ENCODE assay signal across 12 cellular contexts in the genomic region with DNA sequence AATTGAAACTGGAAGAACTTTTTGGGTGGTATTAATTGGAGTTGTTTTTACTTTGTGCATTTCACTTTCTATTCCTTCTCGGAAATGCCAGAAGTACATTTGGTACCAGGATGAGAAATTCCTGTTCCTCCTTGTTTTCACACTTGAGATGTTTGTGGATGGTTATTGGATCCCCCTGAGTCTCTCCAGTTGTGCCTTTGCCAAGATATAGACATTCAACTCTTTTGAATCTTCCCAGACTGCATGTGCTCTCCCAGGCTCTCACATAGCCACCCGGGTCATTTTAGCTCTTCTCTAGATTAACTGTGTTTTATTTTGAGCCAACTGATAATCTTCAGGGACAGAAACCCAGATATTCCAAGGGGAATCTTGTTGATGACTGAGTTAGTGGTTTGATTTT.
DNase-seq lines count a peak whose midpoint lies in the region; ATAC-seq, FAIRE-seq and TF ChIP-seq lines count a peak whose summit lies in the region.
"Had no signal": no experiment of that assay in that cellular context is flagged by ENCODE, and none has a peak within 500 bp of the region (broad histone marks: within the 10 kb centered on the region; RNA-seq: fewer than 3 reads in every experiment).

No MANE protein-coding gene starts in this region.

- H3K56ac ChIP-seq in IMR-90 (ENCODE audit: extremely low read depth, insufficient read depth, low read length) = no peak overlapping the region

- BruUV-seq in IMR-90 (replicated peaks; lab: Mats Ljungman, UMichigan) (no TSS peak), GM12878 (replicated peaks; lab: Mats Ljungman, UMichigan) (no TSS peak)

- H2BK20ac ChIP-seq in IMR-90 (ENCODE audit: low read depth, low read length) = no peak overlapping the region

- no peak overlapping the region for H3K4me2 ChIP-seq in IMR-90 (ENCODE audit: low read depth, low read length)
- peak overlapping the region; percentile 62 for H3K4me2 ChIP-seq in GM12878 (ENCODE audit: control insufficient read depth, insufficient read depth)
- H3K4me2 ChIP-seq: PC-9 had no signal

- TF ChIP-seq RAD21 in IMR-90 (IDR thresholded peaks at IDR 0.05; ENCODE audit: low read length) = no peak
- no peak for TF ChIP-seq RAD21 in GM12878 (IDR thresholded peaks at IDR 0.05; ENCODE audit: insufficient read depth, low read depth, low read length)

- H3K27ac ChIP-seq in IMR-90 (ENCODE audit: insufficient read depth, low read length) (no peak overlapping the region), GM12878 (ENCODE audit: control insufficient read depth, insufficient read depth) (peak overlapping the region; percentile 40), right cardiac atrium (ENCODE audit: low read length) (peak overlapping the region; percentile 75), stomach (peak overlapping the region in 4 of 5 donors; percentile 14 to 66 (median 62)), RWPE1 (no peak overlapping the region), SJCRH30 (no peak overlapping the region)
- H3K27ac ChIP-seq: PC-9 had no signal

- no peak overlapping the region for H4K8ac ChIP-seq in IMR-90 (ENCODE audit: low read depth in 2 of 2, low read length in 2 of 2)

- DNase-seq in IMR-90 (no peak), GM12878 (ENCODE audit: low read depth, low spot score) (no peak), right cardiac atrium (no peak), stomach (no peak), RWPE1 (ENCODE audit: low spot score) (no peak), NCI-H1092 treated with DMSO at 0.1 percent for 48 hours (lab: John Stamatoyannopoulos, UW) (no peak), SJCRH30 (no peak), omental fat pad (ENCODE audit: low spot score) (no peak)
- DNase-seq: activated CD8-positive, alpha-beta memory T cell treated with anti-CD3 and anti-CD28 coated beads, Interleukin-2, amount 50 U/mL, for 4 hours; NCI-H1694; PC-9 had no signal

- peak overlapping the region; percentile 53; the same call in 1 of the 2 replicates for H3K23ac ChIP-seq in IMR-90 (ENCODE audit: low read depth, low read length)

- H3K4me1 ChIP-seq in IMR-90 (ENCODE audit: control insufficient read depth, insufficient read depth, low read length) (peaks cover 14% of the 10 kb centered on the region), GM12878 (ENCODE audit: control insufficient read depth, insufficient read depth, low read length) (peaks cover 37% of the 10 kb centered on the region), right cardiac atrium (ENCODE audit: control insufficient read depth, insufficient read depth, low read length) (peaks cover 32% of the 10 kb centered on the region), stomach (peaks cover 49 to 97% (median 75%) of the 10 kb centered on the region in 4 donors), SJCRH30 (peaks cover 10% of the 10 kb centered on the region)

- POLR2A ChIA-PET in IMR-90 (lab: Charles Lee; ENCODE audit: unreplicated experiment) (interaction anchor here (0.7 kb wide), 1 partner anchor 691 kb away, joined by 3 read pairs; no protein-coding TSS in a partner anchor), GM12878 (lab: Charles Lee) (interaction anchor here (0.5 to 2.6 kb wide), 7 partner anchors 9 to 132 kb away, joined by 3 to 11 read pairs (median 4); a partner anchor contains a TSS), RWPE1 (lab: Yijun Ruan, JAX; ENCODE audit: low non-redundant PET) (interaction anchor here (0.6 kb wide), 1 partner anchor 1236 kb away, joined by 3 read pairs; no protein-coding TSS in a partner anchor)

- H3K9me3 ChIP-seq in IMR-90 (ENCODE audit: control insufficient read depth, insufficient read depth, low read length) = no peaks in the 10 kb centered on the region
- H3K9me3 ChIP-seq in GM12878 (replicated peaks; ENCODE audit: control insufficient read depth, insufficient read depth, low read length) = no peaks in the 10 kb centered on the region
- no peaks in the 10 kb centered on the region for H3K9me3 ChIP-seq in right cardiac atrium (ENCODE audit: control insufficient read depth, low read length)
- H3K9me3 ChIP-seq in stomach = no peaks in the 10 kb centered on the region
- no peaks in the 10 kb centered on the region for H3K9me3 ChIP-seq in SJCRH30 (replicated peaks)
- H3K9me3 ChIP-seq: HAP-1 had no signal

- H2BK5ac ChIP-seq in IMR-90 (ENCODE audit: low read depth, low read length, poor library complexity, severe bottlenecking) = no peak overlapping the region

- peaks cover 33 to 70% of the 10 kb centered on the region in 2 experiments for H3K79me1 ChIP-seq in IMR-90 (ENCODE audit: low read depth in 1 of 2, low read length in 2 of 2)

- peaks cover 28% of the 10 kb centered on the region for H4K20me1 ChIP-seq in IMR-90 (ENCODE audit: insufficient read depth, low read length)
- H4K20me1 ChIP-seq in GM12878 (ENCODE audit: control insufficient read depth, insufficient read depth) = no peaks in the 10 kb centered on the region

- no peak for TF ChIP-seq EP300 in GM12878 (IDR thresholded peaks at IDR 0.05; ENCODE audit: borderline replicate concordance in 1 of 2, control insufficient read depth in 1 of 2, low read depth in 2 of 2, low read length in 2 of 2)
- no peak for TF ChIP-seq EP300 in stomach (IDR thresholded peaks at IDR 0.05)

- H3K36me3 ChIP-seq in IMR-90 (ENCODE audit: control insufficient read depth, insufficient read depth, low read length) (no peaks in the 10 kb centered on the region), GM12878 (ENCODE audit: control insufficient read depth in 2 of 2, insufficient read depth in 2 of 2, low read length in 1 of 2) (peaks cover 2 to 17% of the 10 kb centered on the region in 2 experiments), stomach (peaks cover 0 to 12% (median 6%) of the 10 kb centered on the region in 4 donors), SJCRH30 (no peaks in the 10 kb centered on the region)
- H3K36me3 ChIP-seq: HAP-1 had no signal

- TF ChIP-seq CTCF in IMR-90 (conservative IDR thresholded peaks at IDR 0.05; ENCODE audit: low read depth, low read length) (no peak), GM12878 (IDR thresholded peaks at IDR 0.05 in 2 of 3, conservative IDR thresholded peaks at IDR 0.05 in 1 of 3; ENCODE audit: control insufficient read depth in 2 of 3, extremely low read depth in 1 of 3, insufficient read depth in 1 of 3, low read depth in 3 of 3, low read length in 3 of 3) (no peak), stomach (IDR thresholded peaks at IDR 0.05) (no peak), RWPE1 (conservative IDR thresholded peaks at IDR 0.05; ENCODE audit: low read depth) (no peak), omental fat pad (IDR thresholded peaks at IDR 0.05) (no peak)

- no peak overlapping the region for H4K91ac ChIP-seq in IMR-90 (ENCODE audit: insufficient read depth, low read depth, low read length)

- peaks cover 15% of the 10 kb centered on the region; the same call in 1 of the 2 replicates for H3K9me1 ChIP-seq in IMR-90 (ENCODE audit: insufficient read depth, low read length)

- WGBS in IMR-90 (ENCODE audit: extremely low coverage in 2 of 2, insufficient read length in 1 of 2), 2 experiments = no CpG with 5 or more reads among the region's 2 CpGs
- WGBS in GM12878 (ENCODE audit: insufficient coverage, insufficient replicate concordance, low lambda C conversion rate, missing lambda C conversion rate) = 38% methylated on average over 2 of the region's 2 CpGs
- WGBS in right cardiac atrium = 20% methylated on average over 2 of the region's 2 CpGs
- WGBS in stomach, 5 donors = 44 to 70% (median 57%) methylated on average over 2 of the region's 2 CpGs

- H2BK120ac ChIP-seq in IMR-90 (ENCODE audit: low read depth, low read length) = no peak overlapping the region

- H2AK9ac ChIP-seq in IMR-90 (replicated peaks; ENCODE audit: low read depth, low read length, poor library complexity) = no peak overlapping the region

- SMC1A ChIA-PET in GM12878 (lab: Charles Lee; ENCODE audit: uncharacterized antibody, unreplicated experiment) = interaction anchor here (1.0 to 6.9 kb wide), 17 partner anchors 13 to 1269 kb away, joined by 3 to 57 read pairs (median 5); no protein-coding TSS in a partner anchor

- H3K4me3 ChIP-seq in IMR-90 (ENCODE audit: insufficient read depth, low read depth, low read length) = no peak overlapping the region
- peak overlapping the region; percentile 11; the same call in 1 of the 2 replicates for H3K4me3 ChIP-seq in GM12878
- no peak overlapping the region for H3K4me3 ChIP-seq in right cardiac atrium (ENCODE audit: low read length)
- no peak overlapping the region for H3K4me3 ChIP-seq in stomach
- no peak overlapping the region for H3K4me3 ChIP-seq in SJCRH30
- H3K4me3 ChIP-seq: HAP-1, PC-9 had no signal

- in situ Hi-C loops in IMR-90 (cut with MboI; ENCODE audit: low sequenced_read_pairs) (no loop called here), GM12878 (cut with MboI) (no loop called here)

- no peak overlapping the region for H3K18ac ChIP-seq in IMR-90 (ENCODE audit: low read depth, low read length)

- no peak overlapping the region for H4K5ac ChIP-seq in IMR-90 (ENCODE audit: low read depth, low read length)

- H3K4ac ChIP-seq in IMR-90 (ENCODE audit: low read depth, low read length) = no peak overlapping the region

- H3K9ac ChIP-seq in IMR-90 (ENCODE audit: low read depth, low read length) (no peak overlapping the region), GM12878 (ENCODE audit: control insufficient read depth, insufficient read depth, low read length) (no peak overlapping the region)

- no peak overlapping the region for H2BK15ac ChIP-seq in IMR-90 (ENCODE audit: low read depth, low read length)

- H2AFZ ChIP-seq in IMR-90 (replicated peaks; ENCODE audit: low read length, poor library complexity) (no peak overlapping the region), GM12878 (ENCODE audit: control insufficient read depth, low read depth, low read length) (no peak overlapping the region)
- H2AFZ ChIP-seq: PC-9 had no signal

- intact Hi-C loops in IMR-90 (cut with micrococcal nuclease) = loop anchor here (5.0 kb wide), 1 partner anchor 43 kb away; no protein-coding TSS in a partner anchor
- intact Hi-C loops in GM12878 (cut with micrococcal nuclease; ENCODE audit: unreplicated experiment) = no loop called here
- intact Hi-C loops in right cardiac atrium (cut with DNase I) = loop anchor here in 1 of 4 donors (10.0 kb wide), 1 partner anchor 51 kb away; no protein-coding TSS in a partner anchor
- intact Hi-C loops in stomach (cut with DNase I; ENCODE audit: low total_unique reads) = no loop called here

- peak overlapping the region; percentile 14; the same call in 1 of the 2 replicates for H3K14ac ChIP-seq in IMR-90 (replicated peaks; ENCODE audit: low read depth, low read length)

- ATAC-seq in IMR-90 (ENCODE audit: low read depth) (no peak), GM12878 (peak; percentile 17; the same call in 2 of the 3 replicates), right cardiac atrium (peak; percentile 19 to 34), omental fat pad (ENCODE audit: low FRiP score) (no peak)

- dilution Hi-C loops in IMR-90 (cut with HindIII; ENCODE audit: low sequenced_read_pairs, unreplicated experiment) = no loop called here

- RAD21 ChIA-PET in GM12878 (lab: Charles Lee; ENCODE audit: unreplicated experiment) = interaction anchor here (1.7 to 3.8 kb wide), 9 partner anchors 12 to 120 kb away, joined by 4 to 13 read pairs (median 7); a partner anchor contains a TSS

- H2AK5ac ChIP-seq in IMR-90 (ENCODE audit: low read depth, low read length) = no peak overlapping the region

- TF ChIP-seq POLR2A in IMR-90 (IDR thresholded peaks at IDR 0.05; ENCODE audit: low read depth, low read length) = no peak
- TF ChIP-seq POLR2A in GM12878 (IDR thresholded peaks at IDR 0.05; ENCODE audit: low read depth, low read length) = no peak
- TF ChIP-seq POLR2A in stomach (IDR thresholded peaks at IDR 0.05) = no peak

- CTCF ChIA-PET in IMR-90 (lab: Yijun Ruan, JAX) (no interaction called here), GM12878 (lab: Yijun Ruan, JAX) (interaction anchor here (0.6 to 4.2 kb wide), 9 partner anchors 10 to 144 kb away, joined by 3 to 22 read pairs (median 5); no protein-coding TSS in a partner anchor), RWPE1 (lab: Yijun Ruan, JAX) (no interaction called here)

- no peak for FAIRE-seq in GM12878 (lab: Jason Lieb, UNC)

- peaks cover 86% of the 10 kb centered on the region for H3K79me2 ChIP-seq in GM12878 (ENCODE audit: control insufficient read depth, insufficient read depth, low read length)

- H3K27me3 ChIP-seq in IMR-90 (ENCODE audit: control insufficient read depth, insufficient read depth, low read length) = no peaks in the 10 kb centered on the region
- no peaks in the 10 kb centered on the region for H3K27me3 ChIP-seq in GM12878 (replicated peaks in 1 of 2; ENCODE audit: control insufficient read depth in 2 of 2, insufficient read depth in 2 of 2, low read length in 1 of 2)
- no peaks in the 10 kb centered on the region for H3K27me3 ChIP-seq in right cardiac atrium (ENCODE audit: control insufficient read depth, insufficient read depth)
- no peaks in the 10 kb centered on the region for H3K27me3 ChIP-seq in stomach
- H3K27me3 ChIP-seq in SJCRH30 = no peaks in the 10 kb centered on the region

Comparison
In these comparisons a context has a peak if more than half of its experiments do, and no peak if none do; other contexts are left out.
1. ATAC-seq: peak in GM12878 (single experiment) and right cardiac atrium (2 of 2); none in IMR-90 (single experiment) and omental fat pad (single experiment).
2. H3K27ac ChIP-seq: peak in GM12878 (single experiment), right cardiac atrium (single experiment) and stomach (4 of 5); none in IMR-90 (single experiment), RWPE1 (single experiment) and SJCRH30 (single experiment).